Comparison of ENCODE assay signal across 15 cellular contexts in genomic region chr2:134108124-134108523, GRCh38.
"Had no signal": no experiment of that assay in that cellular context is flagged by ENCODE, and none has a peak within 500 bp of the region (broad histone marks: within the 10 kb centered on the region; RNA-seq: fewer than 3 reads in every experiment).

No MANE protein-coding gene starts in this region.

- H3K36me3 Mint-ChIP-seq: naive B cell; stimulated activated memory B cell treated with anti-CD40 and anti-IgM and Interleukin-4, amounts not matched to agents 10 μg/mL and 1 μg/mL and 100 μg/mL, for 72 hours had no signal

- ATAC-seq: activated CD4-positive, CD25-positive, alpha-beta regulatory T cell treated with anti-CD3 and anti-CD28 coated beads, Interleukin-2, amount 50 U/mL, for 24 hours; effector memory CD8-positive, alpha-beta T cell; foreskin keratinocyte; stimulated activated memory B cell treated with anti-CD40 and anti-IgM and Interleukin-4, amounts not matched to agents 10 μg/mL and 1 μg/mL and 100 μg/mL, for 72 hours had no signal

- H3K9me3 Mint-ChIP-seq: activated T-helper 1 cell treated with anti-CD3 and anti-CD28 coated beads, Interleukin-12 subunit alpha, Interleukin-12 subunit beta, Interleukin-2, Interleukin-4 antibody, amounts not matched to agents 30 ng/mL and 10 ng/mL and 1 ng/mL, durations not matched to agents 14 hours and 24 hours and 36 hours; effector memory CD8-positive, alpha-beta T cell; T-helper 2 cell treated with Interferon-gamma antibody and Interleukin-4, amounts not matched to agents 5 μg/mL and 100 μg/mL, for 36 hours had no signal

- H3K4me3 Mint-ChIP-seq: activated T-helper 1 cell treated with anti-CD3 and anti-CD28 coated beads, Interleukin-12 subunit alpha, Interleukin-12 subunit beta, Interleukin-2, Interleukin-4 antibody, amounts not matched to agents 30 ng/mL and 10 ng/mL and 1 ng/mL, durations not matched to agents 14 hours and 24 hours and 36 hours; effector memory CD8-positive, alpha-beta T cell; stimulated activated memory B cell treated with anti-CD40 and anti-IgM and Interleukin-4, amounts not matched to agents 10 μg/mL and 1 μg/mL and 100 μg/mL, for 72 hours; T-helper 2 cell treated with Interferon-gamma antibody and Interleukin-4, amounts not matched to agents 5 μg/mL and 100 μg/mL, for 36 hours had no signal

- DNase-seq: activated CD4-positive, alpha-beta T cell treated with anti-CD3 and anti-CD28 coated beads, Interleukin-2, amount 50 U/mL, for 1 hour; activated CD8-positive, alpha-beta memory T cell treated with anti-CD3 and anti-CD28 coated beads for 24 hours; activated naive CD4-positive, alpha-beta T cell treated with Interleukin-2 at 50 U/mL for 16 hours; brain microvascular endothelial cell; effector memory CD8-positive, alpha-beta T cell; foreskin keratinocyte; glutamatergic neuron; kidney glomerular epithelial cell; mammary epithelial cell; naive B cell; stimulated activated CD4-positive, alpha-beta T cell treated with anti-CD3 and anti-CD28 coated beads, Interleukin-2, amount 100 ng/mL, for 48 hours had no signal

- H3K27ac Mint-ChIP-seq: activated T-helper 1 cell treated with anti-CD3 and anti-CD28 coated beads, Interleukin-12 subunit alpha, Interleukin-12 subunit beta, Interleukin-2, Interleukin-4 antibody, amounts not matched to agents 30 ng/mL and 10 ng/mL and 1 ng/mL, durations not matched to agents 14 hours and 24 hours and 36 hours; effector memory CD8-positive, alpha-beta T cell; stimulated activated memory B cell treated with anti-CD40 and anti-IgM and Interleukin-4, amounts not matched to agents 10 μg/mL and 1 μg/mL and 100 μg/mL, for 72 hours; T-helper 2 cell treated with Interferon-gamma antibody and Interleukin-4, amounts not matched to agents 5 μg/mL and 100 μg/mL, for 36 hours had no signal

- H3K27me3 Mint-ChIP-seq: stimulated activated memory B cell treated with anti-CD40 and anti-IgM and Interleukin-4, amounts not matched to agents 10 μg/mL and 1 μg/mL and 100 μg/mL, for 72 hours had no signal
